ENCODE assay signal across 2 cellular contexts in the genomic region with DNA sequence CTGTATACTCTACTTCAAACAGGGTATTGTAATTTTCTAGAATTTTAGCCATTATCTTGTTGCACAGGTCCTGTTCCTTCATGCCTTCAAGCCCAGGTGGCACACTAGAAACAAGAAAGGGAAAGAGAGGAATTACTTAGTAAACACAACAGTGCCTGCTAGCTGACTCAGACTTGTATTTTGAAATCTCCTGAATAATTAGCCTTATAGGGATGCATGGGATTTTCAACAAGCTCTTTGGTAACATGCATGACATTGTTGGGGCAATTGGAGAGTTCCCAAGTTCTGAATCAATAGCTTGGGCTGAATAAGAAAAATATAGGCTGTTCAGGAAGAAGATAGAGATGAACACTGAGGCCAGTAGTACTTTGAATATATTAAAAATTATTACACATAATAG.
A peak's percentile ranks its signal among the peaks of the same experiment; 100 is the strongest.
TF ChIP-seq lines count a peak whose summit lies in the region.

No MANE protein-coding gene starts in this region.

TF ChIP-seq in IMR-90, 13 proteins besides CTCF, POLR2A, EP300 and RAD21:
- TF ChIP-seq FOS (IDR thresholded peaks at IDR 0.05; ENCODE audit: low read depth, low read length) = peak; percentile 85
- TF ChIP-seq SMC3 (IDR thresholded peaks at IDR 0.05; ENCODE audit: low read depth, low read length) = no peak
- TF ChIP-seq MAZ (IDR thresholded peaks at IDR 0.05; ENCODE audit: borderline replicate concordance, low read depth, low read length) = peak; percentile 40; the same call in 1 of the 2 replicates
- TF ChIP-seq CEBPB (IDR thresholded peaks at IDR 0.05; ENCODE audit: low read depth, low read length) = peak; percentile 88
- no peak for TF ChIP-seq NFE2L2 (IDR thresholded peaks at IDR 0.05; ENCODE audit: low read depth, low read length)
- TF ChIP-seq MAFK (IDR thresholded peaks at IDR 0.05; ENCODE audit: low read depth, low read length) = no peak; the same call in 1 of the 2 replicates

TF ChIP-seq in H1, 55 proteins besides CTCF, POLR2A, EP300 and RAD21:
- TF ChIP-seq POLR2AphosphoS5 (IDR thresholded peaks at IDR 0.05; ENCODE audit: low read depth, low read length) (no peak), SRF (IDR thresholded peaks at IDR 0.05; ENCODE audit: low read depth, low read length) (peak; percentile 29; the same call in 1 of the 2 replicates)
